8 cellular contexts compared by ENCODE assay signal in genomic region chr2:24792874-24793751, GRCh38. TPM values are rescaled to one million over a fixed set of nuclear protein-coding genes. Genes with fewer than 3 reads are reported as not detected.
A peak's percentile ranks its signal among the peaks of the same experiment; 100 is the strongest.
DNase-seq lines count a peak whose midpoint lies in the region; ATAC-seq, FAIRE-seq and TF ChIP-seq lines count a peak whose summit lies in the region.

A gene with protein sequence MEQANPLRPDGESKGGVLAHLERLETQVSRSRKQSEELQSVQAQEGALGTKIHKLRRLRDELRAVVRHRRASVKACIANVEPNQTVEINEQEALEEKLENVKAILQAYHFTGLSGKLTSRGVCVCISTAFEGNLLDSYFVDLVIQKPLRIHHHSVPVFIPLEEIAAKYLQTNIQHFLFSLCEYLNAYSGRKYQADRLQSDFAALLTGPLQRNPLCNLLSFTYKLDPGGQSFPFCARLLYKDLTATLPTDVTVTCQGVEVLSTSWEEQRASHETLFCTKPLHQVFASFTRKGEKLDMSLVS (plus strand): TSS chr2:24793425. CDS start chr2:24793920, 495 bp downstream.
Gene PTRHD1 (minus strand): TSS chr2:24793391. CDS start chr2:24793377, 14 bp downstream.

- H2BK5ac ChIP-seq in trophoblast cell (ENCODE audit: low read depth, low read length, poor library complexity), result peak within 1 kb of the TSS; percentile 99

- peak within 1 kb of the TSS; percentile 95 for H3K18ac ChIP-seq in trophoblast cell (ENCODE audit: low read length)

- WGBS in trophoblast cell (ENCODE audit: extremely low coverage, insufficient coverage, insufficient read length), result no CpG with 5 or more reads among the region's 72 CpGs

- peak within 1 kb of the TSS; percentile 97 for H2BK120ac ChIP-seq in trophoblast cell (ENCODE audit: insufficient read depth, low read length, poor library complexity)

- peak within 1 kb of the TSS; percentile 91 for H4K12ac ChIP-seq in trophoblast cell (ENCODE audit: low read depth, low read length)

- peak within 1 kb of the TSS; percentile 99 for H3K4me3 Mint-ChIP-seq in type B pancreatic cell

- H3K4me1 Mint-ChIP-seq in type B pancreatic cell (ENCODE audit: unreplicated experiment), result peaks cover 20% of the 10 kb centered on the region

- H3K36me3 Mint-ChIP-seq in type B pancreatic cell, result peaks cover 17% of the 10 kb centered on the region

- TF ChIP-seq CTCF in cardiac muscle cell (IDR thresholded peaks at IDR 0.05; ENCODE audit: low read depth, low read length) (peak; percentile 63), type B pancreatic cell (conservative IDR thresholded peaks at IDR 0.05) (peak; percentile 75)

- peak within 1 kb of the TSS; percentile 100 for H3K27ac Mint-ChIP-seq in type B pancreatic cell

- no peak within 1 kb of the TSS for H2AK5ac ChIP-seq in trophoblast cell (ENCODE audit: low read length)

- H3K36me3 ChIP-seq in adipocyte (ENCODE audit: control insufficient read depth, insufficient read depth, low read length, severe bottlenecking) (peaks cover 10% of the 10 kb centered on the region), cardiac muscle cell (no peaks in the 10 kb centered on the region), trophoblast cell (ENCODE audit: control insufficient read depth in 1 of 2, insufficient read depth in 2 of 2, low read length in 2 of 2) (peaks cover 3 to 7% of the 10 kb centered on the region in 2 experiments)

- ATAC-seq in HG02840 (IDR thresholded peaks at IDR 0.05; ENCODE audit: low FRiP score, unreplicated experiment), result peak; percentile 97

- peak within 1 kb of the TSS; percentile 69 for H3K4me2 ChIP-seq in trophoblast cell (ENCODE audit: low read length)

- H3K79me2 ChIP-seq in trophoblast cell (ENCODE audit: control insufficient read depth, insufficient read depth, low read length, poor library complexity), result peaks cover 16% of the 10 kb centered on the region

- no peaks in the 10 kb centered on the region for H3K27me3 Mint-ChIP-seq in type B pancreatic cell

- H3K9me3 Mint-ChIP-seq in type B pancreatic cell, result no peaks in the 10 kb centered on the region

- H3K14ac ChIP-seq in trophoblast cell (ENCODE audit: low read length), result peak within 1 kb of the TSS; percentile 99

- H2BK12ac ChIP-seq in trophoblast cell (ENCODE audit: low read length), result no peak within 1 kb of the TSS

- DNase-seq in GM12891 (ENCODE audit: insufficient read length, low spot score), result peak; percentile 87
- peak; percentile 95 for DNase-seq in NCI-H1436 (lab: John Stamatoyannopoulos, UW)
- DNase-seq in T follicular helper cell (ENCODE audit: low read depth), result peak; percentile 90
- DNase-seq in adipocyte (ENCODE audit: low read depth), result peak; percentile 98
- peak; percentile 98 for DNase-seq in cardiac muscle cell (ENCODE audit: low read depth in 1 of 2, low spot score in 1 of 2)
- DNase-seq in trophoblast cell, result peak; percentile 97 to 99
- peak; percentile 95 for DNase-seq in type B pancreatic cell (ENCODE audit: extremely low spot score, unreplicated experiment)

- no peaks in the 10 kb centered on the region for H3K9me3 ChIP-seq in adipocyte (ENCODE audit: control insufficient read depth, low read length)
- no peaks in the 10 kb centered on the region for H3K9me3 ChIP-seq in cardiac muscle cell (ENCODE audit: low read depth)
- peaks cover 1% of the 10 kb centered on the region for H3K9me3 ChIP-seq in trophoblast cell (ENCODE audit: insufficient read depth, low read depth, low read length)

- H4K8ac ChIP-seq in trophoblast cell (ENCODE audit: low read depth, low read length), result peak within 1 kb of the TSS; percentile 99

- H3K4me3 ChIP-seq in adipocyte (ENCODE audit: low read length) (peak within 1 kb of the TSS; percentile 88), cardiac muscle cell (peak within 1 kb of the TSS; percentile 62), trophoblast cell (ENCODE audit: low read depth, low read length) (peak within 1 kb of the TSS; percentile 97)

- H3K27me3 ChIP-seq in adipocyte (replicated peaks; ENCODE audit: control insufficient read depth, insufficient read depth, low read length) (no peaks in the 10 kb centered on the region), cardiac muscle cell (no peaks in the 10 kb centered on the region), trophoblast cell (ENCODE audit: insufficient read depth, low read length) (no peaks in the 10 kb centered on the region)

- H3K4me1 ChIP-seq in adipocyte (ENCODE audit: control insufficient read depth, insufficient read depth, low read length), result peaks cover 8% of the 10 kb centered on the region
- peaks cover 7% of the 10 kb centered on the region for H3K4me1 ChIP-seq in cardiac muscle cell (ENCODE audit: low read depth)
- H3K4me1 ChIP-seq in trophoblast cell (ENCODE audit: control insufficient read depth in 1 of 2, insufficient read depth in 2 of 2, low read length in 2 of 2), result peaks cover 4 to 6% of the 10 kb centered on the region in 2 experiments

- H3K79me1 ChIP-seq in trophoblast cell (ENCODE audit: low read length), result peaks cover 11% of the 10 kb centered on the region

- TF ChIP-seq POLR2A in GM12891 (IDR thresholded peaks at IDR 0.05; ENCODE audit: low read depth, low read length), result peak; percentile 87

- FAIRE-seq in GM12891 (lab: Jason Lieb, UNC), result peak; percentile 97

- no peak within 1 kb of the TSS for H3K23ac ChIP-seq in trophoblast cell (ENCODE audit: low read length)

- H4K91ac ChIP-seq in trophoblast cell (ENCODE audit: low read depth, low read length), result peak within 1 kb of the TSS; percentile 99

- H3K27ac ChIP-seq in cardiac muscle cell (peak within 1 kb of the TSS; percentile 98), trophoblast cell (ENCODE audit: low read depth, low read length) (peak within 1 kb of the TSS; percentile 97)

- H3K9ac ChIP-seq in adipocyte (ENCODE audit: low read length) (peak within 1 kb of the TSS; percentile 95), trophoblast cell (ENCODE audit: low read length) (peak within 1 kb of the TSS; percentile 98)

- H3K4ac ChIP-seq in trophoblast cell (ENCODE audit: low read depth, low read length), result peak within 1 kb of the TSS; percentile 80

- H2AFZ ChIP-seq in trophoblast cell (ENCODE audit: insufficient read depth, low read length, poor library complexity), result peak within 1 kb of the TSS; percentile 98

TF ChIP-seq in GM12891, 5 proteins besides CTCF, POLR2A, EP300 and RAD21:
- TF ChIP-seq POU2F2 (IDR thresholded peaks at IDR 0.05; ENCODE audit: low read depth, low read length) (peak; percentile 53; the same call in 1 of the 2 replicates), SPI1 (IDR thresholded peaks at IDR 0.05; ENCODE audit: low read depth, low read length) (peak; percentile 84), POLR2AphosphoS5 (IDR thresholded peaks at IDR 0.05; ENCODE audit: low read depth, low read length) (peak; percentile 75), PAX5 (IDR thresholded peaks at IDR 0.05; ENCODE audit: insufficient read depth, low read length, severe bottlenecking) (no peak), TAF1 (IDR thresholded peaks at IDR 0.05; ENCODE audit: low read depth, low read length) (peak; percentile 96)

RNA-seq across cellular contexts. Expression of the first gene that starts in this region (rescaled TPM):
- 20.3 TPM for polyA plus RNA-seq in GM12891 (2012; ENCODE audit: low read depth, missing spikeins)
- 15.1 and 16.1 TPM in 2 replicates for total RNA-seq in cardiac muscle cell
- 6.1 and 7.9 TPM in 2 replicates for polyA plus RNA-seq in cardiac muscle cell
- polyA plus RNA-seq in trophoblast cell (2013), result 24.4 and 24.5 TPM in 2 replicates
- total RNA-seq in type B pancreatic cell (ENCODE audit: low replicate concordance), result 14.4 and 39.7 TPM in 2 replicates

RNA-seq across cellular contexts. Expression of gene PTRHD1, which starts in this region (rescaled TPM):
- 75.5 TPM for polyA plus RNA-seq in GM12891 (2012; ENCODE audit: low read depth, missing spikeins)
- 32.1 and 76.4 TPM in 2 replicates for total RNA-seq in cardiac muscle cell
- polyA plus RNA-seq in cardiac muscle cell, result 35.5 and 54.3 TPM in 2 replicates
- polyA plus RNA-seq in trophoblast cell (2013), result 43.4 and 50.7 TPM in 2 replicates
- 23.1 TPM in 2 replicates for total RNA-seq in type B pancreatic cell (ENCODE audit: low replicate concordance)

Comparison
In these comparisons a context has a peak if more than half of its experiments do, and no peak if none do; other contexts are left out.
1. Peak in every context shown above with its lines: DNase-seq, ATAC-seq, H3K4me3 ChIP-seq and H3K27ac ChIP-seq.